ENCODE assay signal across 1 cellular context in the genomic region with DNA sequence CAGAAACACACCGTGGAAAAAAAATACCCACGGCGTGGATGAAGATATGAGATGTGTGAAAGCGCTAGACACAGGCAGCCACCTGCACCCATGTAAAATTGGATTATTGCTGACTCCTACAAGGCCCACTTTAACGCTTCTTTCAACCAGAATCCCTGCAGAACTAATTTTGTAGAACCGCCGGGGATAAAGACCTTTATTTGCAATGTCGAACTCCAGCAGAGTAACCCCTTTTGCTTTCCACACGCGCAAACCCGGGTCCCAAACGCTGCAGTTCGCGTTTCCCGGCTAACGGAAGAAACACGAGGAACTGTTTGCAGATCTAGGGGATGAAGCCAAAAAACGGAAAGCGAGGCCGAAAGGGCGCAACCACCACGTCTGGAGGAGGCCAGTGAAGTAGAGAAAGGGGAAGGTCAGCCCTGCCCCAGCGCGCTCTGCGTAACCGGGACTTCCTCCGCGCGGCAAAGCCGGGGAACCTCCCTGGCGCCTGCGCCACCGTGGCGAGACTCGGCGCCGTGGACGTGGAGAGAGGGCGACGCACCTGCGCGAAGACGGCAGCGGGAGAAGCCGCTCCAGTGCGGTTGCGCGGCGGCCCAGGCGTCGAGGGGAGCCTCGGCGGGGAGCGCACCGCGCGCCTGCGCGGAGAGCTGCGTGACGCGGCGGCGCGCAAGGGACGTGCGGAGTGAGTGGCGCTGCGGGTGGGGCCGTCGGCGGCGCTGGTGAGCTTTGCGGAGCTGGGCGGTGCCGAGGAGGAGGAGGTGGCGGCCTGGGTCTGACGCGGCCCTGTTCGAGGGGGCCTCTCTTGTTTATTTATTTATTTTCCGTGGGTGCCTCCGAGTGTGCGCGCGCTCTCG.
A peak's percentile ranks its signal among the peaks of the same experiment; 100 is the strongest.
TF ChIP-seq lines count a peak whose summit lies in the region.

A gene (plus strand): TSS at position 729 of the 854 bp plus-strand sequence. CDS start 295 bp downstream, outside the sequence.

TF ChIP-seq in HCT116, 20 proteins besides CTCF, POLR2A, EP300 and RAD21 (continued from another document):
- TF ChIP-seq, protein P1, sequence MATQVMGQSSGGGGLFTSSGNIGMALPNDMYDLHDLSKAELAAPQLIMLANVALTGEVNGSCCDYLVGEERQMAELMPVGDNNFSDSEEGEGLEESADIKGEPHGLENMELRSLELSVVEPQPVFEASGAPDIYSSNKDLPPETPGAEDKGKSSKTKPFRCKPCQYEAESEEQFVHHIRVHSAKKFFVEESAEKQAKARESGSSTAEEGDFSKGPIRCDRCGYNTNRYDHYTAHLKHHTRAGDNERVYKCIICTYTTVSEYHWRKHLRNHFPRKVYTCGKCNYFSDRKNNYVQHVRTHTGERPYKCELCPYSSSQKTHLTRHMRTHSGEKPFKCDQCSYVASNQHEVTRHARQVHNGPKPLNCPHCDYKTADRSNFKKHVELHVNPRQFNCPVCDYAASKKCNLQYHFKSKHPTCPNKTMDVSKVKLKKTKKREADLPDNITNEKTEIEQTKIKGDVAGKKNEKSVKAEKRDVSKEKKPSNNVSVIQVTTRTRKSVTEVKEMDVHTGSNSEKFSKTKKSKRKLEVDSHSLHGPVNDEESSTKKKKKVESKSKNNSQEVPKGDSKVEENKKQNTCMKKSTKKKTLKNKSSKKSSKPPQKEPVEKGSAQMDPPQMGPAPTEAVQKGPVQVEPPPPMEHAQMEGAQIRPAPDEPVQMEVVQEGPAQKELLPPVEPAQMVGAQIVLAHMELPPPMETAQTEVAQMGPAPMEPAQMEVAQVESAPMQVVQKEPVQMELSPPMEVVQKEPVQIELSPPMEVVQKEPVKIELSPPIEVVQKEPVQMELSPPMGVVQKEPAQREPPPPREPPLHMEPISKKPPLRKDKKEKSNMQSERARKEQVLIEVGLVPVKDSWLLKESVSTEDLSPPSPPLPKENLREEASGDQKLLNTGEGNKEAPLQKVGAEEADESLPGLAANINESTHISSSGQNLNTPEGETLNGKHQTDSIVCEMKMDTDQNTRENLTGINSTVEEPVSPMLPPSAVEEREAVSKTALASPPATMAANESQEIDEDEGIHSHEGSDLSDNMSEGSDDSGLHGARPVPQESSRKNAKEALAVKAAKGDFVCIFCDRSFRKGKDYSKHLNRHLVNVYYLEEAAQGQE (IDR thresholded peaks at IDR 0.05; ENCODE audit: low read depth): no peak
- TF ChIP-seq JUND (IDR thresholded peaks at IDR 0.05): no peak
- TF ChIP-seq, protein P2, sequence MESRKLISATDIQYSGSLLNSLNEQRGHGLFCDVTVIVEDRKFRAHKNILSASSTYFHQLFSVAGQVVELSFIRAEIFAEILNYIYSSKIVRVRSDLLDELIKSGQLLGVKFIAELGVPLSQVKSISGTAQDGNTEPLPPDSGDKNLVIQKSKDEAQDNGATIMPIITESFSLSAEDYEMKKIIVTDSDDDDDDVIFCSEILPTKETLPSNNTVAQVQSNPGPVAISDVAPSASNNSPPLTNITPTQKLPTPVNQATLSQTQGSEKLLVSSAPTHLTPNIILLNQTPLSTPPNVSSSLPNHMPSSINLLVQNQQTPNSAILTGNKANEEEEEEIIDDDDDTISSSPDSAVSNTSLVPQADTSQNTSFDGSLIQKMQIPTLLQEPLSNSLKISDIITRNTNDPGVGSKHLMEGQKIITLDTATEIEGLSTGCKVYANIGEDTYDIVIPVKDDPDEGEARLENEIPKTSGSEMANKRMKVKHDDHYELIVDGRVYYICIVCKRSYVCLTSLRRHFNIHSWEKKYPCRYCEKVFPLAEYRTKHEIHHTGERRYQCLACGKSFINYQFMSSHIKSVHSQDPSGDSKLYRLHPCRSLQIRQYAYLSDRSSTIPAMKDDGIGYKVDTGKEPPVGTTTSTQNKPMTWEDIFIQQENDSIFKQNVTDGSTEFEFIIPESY (IDR thresholded peaks at IDR 0.05; ENCODE audit: extremely low read depth, insufficient replicate concordance, low read length): no peak
- TF ChIP-seq ELF1 (IDR thresholded peaks at IDR 0.05; ENCODE audit: borderline replicate concordance, low read depth): no peak
- no peak for TF ChIP-seq EGR1 (IDR thresholded peaks at IDR 0.05; ENCODE audit: low read depth)
- TF ChIP-seq, protein P3, sequence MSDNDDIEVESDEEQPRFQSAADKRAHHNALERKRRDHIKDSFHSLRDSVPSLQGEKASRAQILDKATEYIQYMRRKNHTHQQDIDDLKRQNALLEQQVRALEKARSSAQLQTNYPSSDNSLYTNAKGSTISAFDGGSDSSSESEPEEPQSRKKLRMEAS (IDR thresholded peaks at IDR 0.05): peak; percentile 69
- no peak for TF ChIP-seq EZH2phosphoT487 (IDR thresholded peaks at IDR 0.05; ENCODE audit: borderline replicate concordance)
- no peak for TF ChIP-seq EZH2 (IDR thresholded peaks at IDR 0.05)
- no peak for TF ChIP-seq YY1 (IDR thresholded peaks at IDR 0.05; ENCODE audit: extremely low read depth, insufficient replicate concordance, low read depth, low read length)
- peak; percentile 77 for TF ChIP-seq SIN3A (IDR thresholded peaks at IDR 0.05; ENCODE audit: low read depth)
- no peak for TF ChIP-seq ZNF274 (IDR thresholded peaks at IDR 0.05; ENCODE audit: low read depth, low read length)
- TF ChIP-seq CBX3 (IDR thresholded peaks at IDR 0.05; ENCODE audit: low read depth): 0 out of 2 replicates have a peak, but pooled peaks have one; percentile 13
- TF ChIP-seq CEBPB (IDR thresholded peaks at IDR 0.05; ENCODE audit: low read depth): no peak
- TF ChIP-seq POLR2AphosphoS5 (IDR thresholded peaks at IDR 0.05; ENCODE audit: low read depth, low read length): peak; percentile 88
- peak; percentile 39; the same call in 1 of the 2 replicates for TF ChIP-seq SP1 (IDR thresholded peaks at IDR 0.05; ENCODE audit: low read depth)
- TF ChIP-seq SRF (IDR thresholded peaks at IDR 0.05; ENCODE audit: low read depth): no peak; the same call in 1 of the 2 replicates
- TF ChIP-seq FOSL1 (IDR thresholded peaks at IDR 0.05; ENCODE audit: low read depth): no peak
TF ChIP-seq in HCT116: peak in this region for 6.
